16 cellular contexts compared by ENCODE assay signal in the genomic region with DNA sequence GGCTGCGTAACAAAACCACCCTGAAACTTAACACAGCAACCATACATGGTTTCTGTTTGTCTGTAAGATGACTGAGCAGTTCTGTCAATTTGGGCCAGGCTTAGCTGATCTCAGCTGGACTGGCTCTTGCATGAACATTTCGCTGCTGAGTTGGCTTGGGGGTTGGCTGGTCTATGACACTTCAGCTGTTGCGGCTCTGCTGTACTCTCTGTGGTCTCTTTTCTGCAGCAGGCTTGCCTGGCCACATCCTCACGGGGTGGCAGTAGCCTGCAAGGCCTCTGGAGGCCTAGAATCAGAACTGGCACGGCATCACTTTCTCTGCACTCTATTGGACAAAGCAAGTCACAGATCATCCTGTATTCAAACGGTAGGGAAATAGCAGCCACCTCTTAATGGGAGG.
DNase-seq lines count a peak whose midpoint lies in the region; ATAC-seq, FAIRE-seq and TF ChIP-seq lines count a peak whose summit lies in the region.
"Had no signal": no experiment of that assay in that cellular context is flagged by ENCODE, and none has a peak within 500 bp of the region (broad histone marks: within the 10 kb centered on the region; RNA-seq: fewer than 3 reads in every experiment).

No MANE protein-coding gene starts in this region.

- H3K4me1 Mint-ChIP-seq in activated CD8-positive, alpha-beta T cell treated with anti-CD3 and anti-CD28 coated beads, Interleukin-2, amount 10 ng/mL, durations not matched to agents 7 days and 5 days (ENCODE audit: low read depth) = peaks cover 33% of the 10 kb centered on the region
- H3K4me1 Mint-ChIP-seq in activated naive CD8-positive, alpha-beta T cell treated with anti-CD3 and anti-CD28 coated beads, Interleukin-2, amount 50 U/mL, for 24 hours = peaks cover 16% of the 10 kb centered on the region
- H3K4me1 Mint-ChIP-seq: WTC11 had no signal

- no peak for FAIRE-seq in GM12891 (lab: Jason Lieb, UNC)

- H3K4me3 ChIP-seq in Jurkat, Clone E6-1 (ENCODE audit: low read length) = no peak overlapping the region
- H3K4me3 ChIP-seq: BLaER1 treated with 17β-estradiol and CSF1 and Interleukin-3, amounts not matched to agents 10 nM and 100 nM; HAP-1; lung had no signal

- H3K4me3 Mint-ChIP-seq in activated CD8-positive, alpha-beta T cell treated with anti-CD3 and anti-CD28 coated beads, Interleukin-2, amount 10 ng/mL, durations not matched to agents 7 days and 5 days = no peak overlapping the region
- H3K4me3 Mint-ChIP-seq in activated naive CD8-positive, alpha-beta T cell treated with anti-CD3 and anti-CD28 coated beads, Interleukin-2, amount 50 U/mL, for 24 hours = no peak overlapping the region
- H3K4me3 Mint-ChIP-seq: WTC11 had no signal

- peaks cover 2% of the 10 kb centered on the region for H3K27me3 Mint-ChIP-seq in activated CD8-positive, alpha-beta T cell treated with anti-CD3 and anti-CD28 coated beads, Interleukin-2, amount 10 ng/mL, durations not matched to agents 7 days and 5 days (ENCODE audit: low read depth)
- no peaks in the 10 kb centered on the region for H3K27me3 Mint-ChIP-seq in activated naive CD8-positive, alpha-beta T cell treated with anti-CD3 and anti-CD28 coated beads, Interleukin-2, amount 50 U/mL, for 24 hours

- ATAC-seq in activated CD8-positive, alpha-beta T cell treated with anti-CD3 and anti-CD28 coated beads, Interleukin-2, amount 10 ng/mL, durations not matched to agents 7 days and 5 days = peak; percentile 99
- peak; percentile 94 for ATAC-seq in activated naive CD8-positive, alpha-beta T cell treated with anti-CD3 and anti-CD28 coated beads, Interleukin-2, amount 50 U/mL, for 24 hours
- ATAC-seq in GM18517 (IDR thresholded peaks at IDR 0.05; ENCODE audit: unreplicated experiment) = no peak
- ATAC-seq: WTC11 had no signal

- POLR2A ChIA-PET in activated CD8-positive, alpha-beta T cell treated with anti-CD3 and anti-CD28 coated beads, Interleukin-2, amount 10 ng/mL, durations not matched to agents 7 days and 5 days (lab: Charles Lee) = interaction anchor here (0.5 to 0.7 kb wide), 2 partner anchors 918 to 1851 kb away, joined by 3 read pairs; no protein-coding TSS in a partner anchor

- CTCF ChIA-PET in activated CD8-positive, alpha-beta T cell treated with anti-CD3 and anti-CD28 coated beads, Interleukin-2, amount 10 ng/mL, durations not matched to agents 7 days and 5 days (lab: Charles Lee) = no interaction called here

- TF ChIP-seq POLR2A in GM12891 (IDR thresholded peaks at IDR 0.05; ENCODE audit: low read depth, low read length) = no peak

- H3K27ac Mint-ChIP-seq in activated CD8-positive, alpha-beta T cell treated with anti-CD3 and anti-CD28 coated beads, Interleukin-2, amount 10 ng/mL, durations not matched to agents 7 days and 5 days = peak overlapping the region; percentile 78
- H3K27ac Mint-ChIP-seq in activated naive CD8-positive, alpha-beta T cell treated with anti-CD3 and anti-CD28 coated beads, Interleukin-2, amount 50 U/mL, for 24 hours = no peak overlapping the region
- H3K27ac Mint-ChIP-seq: WTC11 had no signal

- H3K36me3 Mint-ChIP-seq in activated CD8-positive, alpha-beta T cell treated with anti-CD3 and anti-CD28 coated beads, Interleukin-2, amount 10 ng/mL, durations not matched to agents 7 days and 5 days (ENCODE audit: low read depth) = peaks cover 26% of the 10 kb centered on the region
- peaks cover 11% of the 10 kb centered on the region for H3K36me3 Mint-ChIP-seq in activated naive CD8-positive, alpha-beta T cell treated with anti-CD3 and anti-CD28 coated beads, Interleukin-2, amount 50 U/mL, for 24 hours (ENCODE audit: low read depth)

- DNase-seq in Jurkat, Clone E6-1 (ENCODE audit: low read depth, low spot score) = peak; percentile 62
- DNase-seq in activated CD8-positive, alpha-beta T cell treated with anti-CD3 and anti-CD28 coated beads, Interleukin-2, amount 10 ng/mL, durations not matched to agents 7 days and 5 days = peak; percentile 93
- DNase-seq in activated naive CD8-positive, alpha-beta T cell treated with anti-CD3 and anti-CD28 coated beads, Interleukin-2, amount 50 U/mL, for 24 hours = peak; percentile 41
- DNase-seq in stimulated activated CD8-positive, alpha-beta memory T cell treated with anti-CD3 and anti-CD28 coated beads, Interleukin-15, amount 100 ng/mL, for 1 hour (ENCODE audit: low read depth) = peak; percentile 8
- no peak for DNase-seq in effector CD4-positive, alpha-beta T cell
- no peak for DNase-seq in midbrain (lab: John Stamatoyannopoulos, UW)
- no peak for DNase-seq in GM12891 (ENCODE audit: insufficient read length, low spot score)
- DNase-seq: cerebellar nuclear complex, foreskin melanocyte, NCI-H2171 treated with DMSO at 0.1 percent for 48 hours, SHP77 treated with DMSO at 0.1 percent for 48 hours had no signal

- H3K9me3 Mint-ChIP-seq in activated CD8-positive, alpha-beta T cell treated with anti-CD3 and anti-CD28 coated beads, Interleukin-2, amount 10 ng/mL, durations not matched to agents 7 days and 5 days (ENCODE audit: insufficient read depth) = peaks cover 25% of the 10 kb centered on the region
- peaks cover 28% of the 10 kb centered on the region for H3K9me3 Mint-ChIP-seq in activated naive CD8-positive, alpha-beta T cell treated with anti-CD3 and anti-CD28 coated beads, Interleukin-2, amount 50 U/mL, for 24 hours

TF ChIP-seq in GM12891, 5 proteins besides CTCF, POLR2A, EP300 and RAD21:
- no peak for TF ChIP-seq TAF1 (IDR thresholded peaks at IDR 0.05; ENCODE audit: low read depth, low read length)
- no peak for TF ChIP-seq SPI1 (IDR thresholded peaks at IDR 0.05; ENCODE audit: low read depth, low read length)
- no peak for TF ChIP-seq POU2F2 (IDR thresholded peaks at IDR 0.05; ENCODE audit: low read depth, low read length)
- no peak for TF ChIP-seq POLR2AphosphoS5 (IDR thresholded peaks at IDR 0.05; ENCODE audit: low read depth, low read length)
- no peak for TF ChIP-seq PAX5 (IDR thresholded peaks at IDR 0.05; ENCODE audit: insufficient read depth, low read length, severe bottlenecking)

Comparison
In these comparisons a context has a peak if more than half of its experiments do, and no peak if none do; other contexts are left out.
1. DNase-seq: peak in Jurkat, Clone E6-1 (single experiment), activated CD8-positive, alpha-beta T cell treated with anti-CD3 and anti-CD28 coated beads, Interleukin-2, amount 10 ng/mL, durations not matched to agents 7 days and 5 days (single experiment), activated naive CD8-positive, alpha-beta T cell treated with anti-CD3 and anti-CD28 coated beads, Interleukin-2, amount 50 U/mL, for 24 hours (single experiment) and stimulated activated CD8-positive, alpha-beta memory T cell treated with anti-CD3 and anti-CD28 coated beads, Interleukin-15, amount 100 ng/mL, for 1 hour (single experiment); none in effector CD4-positive, alpha-beta T cell (single experiment), midbrain (single experiment) and GM12891 (single experiment).